Comparison of ENCODE assay signal across 8 cellular contexts in the genomic region with DNA sequence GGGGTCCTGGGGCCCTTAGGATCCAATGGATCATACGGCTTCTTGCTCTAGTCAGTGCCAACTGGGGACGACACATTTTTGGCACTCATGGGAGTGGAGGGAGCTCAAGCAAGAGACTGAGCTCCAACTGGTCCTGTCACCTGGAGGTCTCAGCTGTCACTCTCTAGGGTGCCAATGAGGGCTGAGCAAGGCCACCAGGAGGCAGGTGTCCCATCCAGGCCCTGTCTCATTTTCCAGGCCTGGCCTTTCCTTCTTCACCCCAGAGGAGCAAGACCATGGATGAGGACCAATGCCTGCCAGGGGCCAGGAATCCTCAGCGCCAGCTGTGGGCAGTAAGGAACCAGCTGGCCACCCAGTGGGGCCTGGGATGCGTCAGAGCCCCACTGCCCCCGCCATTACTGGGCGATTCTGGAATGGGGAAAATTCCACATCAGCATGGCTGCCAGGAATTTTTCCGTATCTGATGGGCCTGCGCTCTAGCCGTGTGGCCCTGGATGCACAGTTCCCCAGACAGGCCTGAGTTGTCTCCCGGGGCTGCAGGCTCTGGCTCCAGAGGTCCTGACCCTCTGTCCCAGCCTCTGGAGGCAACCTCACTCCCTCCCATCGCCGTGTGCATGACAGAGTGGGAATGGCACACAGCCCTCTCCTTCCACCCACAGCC. TPM values are rescaled to one million over a fixed set of nuclear protein-coding genes. Genes with fewer than 3 reads are reported as not detected.
A peak's percentile ranks its signal among the peaks of the same experiment; 100 is the strongest.
DNase-seq lines count a peak whose midpoint lies in the region; ATAC-seq and TF ChIP-seq lines count a peak whose summit lies in the region.

No MANE protein-coding gene starts in this region.

- ATAC-seq in HG02678 (IDR thresholded peaks at IDR 0.05; ENCODE audit: unreplicated experiment), result no peak

- H3K27me3 ChIP-seq in Karpas-422 (ENCODE audit: low read length), result no peaks in the 10 kb centered on the region

- no peaks in the 10 kb centered on the region for H3K9me3 ChIP-seq in Karpas-422 (ENCODE audit: low read length)

- H3K4me3 ChIP-seq in fibroblast of villous mesenchyme (ENCODE audit: low read depth, low read length) (peak overlapping the region; percentile 23), Karpas-422 (ENCODE audit: low read length) (no peak overlapping the region)

- DNase-seq in AG08395 (ENCODE audit: low spot score) (peak; percentile 58), NCI-H1930 (lab: John Stamatoyannopoulos, UW) (peak; percentile 7 to 23), fibroblast of villous mesenchyme (ENCODE audit: low read depth) (peak; percentile 90), nucleus accumbens (lab: John Stamatoyannopoulos, UW) (peak in 39 of 56 donors; percentile 29 to 78 (median 62)), NCI-H1694 (lab: John Stamatoyannopoulos, UW) (no peak), OCI-M2 (lab: John Stamatoyannopoulos, UW; ENCODE audit: unreplicated experiment) (no peak), Karpas-422 (no peak)

- H3K79me2 ChIP-seq in Karpas-422 (ENCODE audit: low read length), result no peaks in the 10 kb centered on the region

- no peaks in the 10 kb centered on the region for H3K4me1 ChIP-seq in Karpas-422 (ENCODE audit: low read length)

- H3K4me2 ChIP-seq in Karpas-422 (ENCODE audit: low read depth, low read length, poor library complexity, severe bottlenecking), result no peak overlapping the region

- no peak overlapping the region for H3K9ac ChIP-seq in Karpas-422 (ENCODE audit: low read length)

- no peak overlapping the region for H3K27ac ChIP-seq in Karpas-422 (ENCODE audit: low read length)

- 0 out of 2 replicates have a peak, but pooled peaks cover 21% of the 10 kb centered on the region for H4K20me1 ChIP-seq in Karpas-422 (ENCODE audit: insufficient read depth, low read depth, low read length)

- peaks cover 2% of the 10 kb centered on the region for H3K36me3 ChIP-seq in Karpas-422 (ENCODE audit: insufficient read depth, low read length)

- no peak overlapping the region for H2AFZ ChIP-seq in Karpas-422 (ENCODE audit: low read length)

- no peaks in the 10 kb centered on the region for H3K9me2 ChIP-seq in Karpas-422 (replicated peaks; ENCODE audit: insufficient read depth, low read length)

- TF ChIP-seq CTCF in fibroblast of villous mesenchyme (IDR thresholded peaks at IDR 0.05; ENCODE audit: insufficient read depth, low read depth, low read length), result no peak

RNA-seq across cellular contexts. Expression of a gene that starts 0.7 kb away (rescaled TPM):
- total RNA-seq in fibroblast of villous mesenchyme, result not detected in 2 replicates
- not detected in 2 replicates for total RNA-seq in Karpas-422 (2014; rRNA removed; shearing (Covaris generic); ENCODE audit: low replicate concordance)

RNA-seq across cellular contexts. Expression of a gene that starts 16.6 kb away (rescaled TPM):
- total RNA-seq in fibroblast of villous mesenchyme, result 51.4 and 57.3 TPM in 2 replicates
- total RNA-seq in Karpas-422 (2014; rRNA removed; shearing (Covaris generic); ENCODE audit: low replicate concordance), result 93.6 and 110 TPM in 2 replicates

RNA-seq across cellular contexts. Expression of a gene that starts 28.6 kb away (rescaled TPM):
- total RNA-seq in fibroblast of villous mesenchyme, result under 0.01 TPM in 1 of 2 replicates, not detected in the other
- not detected in 2 replicates for total RNA-seq in Karpas-422 (2014; rRNA removed; shearing (Covaris generic); ENCODE audit: low replicate concordance)

RNA-seq across cellular contexts. Expression of a gene that starts 31.8 kb away (rescaled TPM):
- 3.9 and 7.4 TPM in 2 replicates for total RNA-seq in fibroblast of villous mesenchyme
- 0.18 and 0.93 TPM in 2 replicates for total RNA-seq in Karpas-422 (2014; rRNA removed; shearing (Covaris generic); ENCODE audit: low replicate concordance)

Comparison
In these comparisons a context has a peak if more than half of its experiments do, and no peak if none do; other contexts are left out.
1. DNase-seq: peak in AG08395 (single experiment), NCI-H1930 (2 of 2), fibroblast of villous mesenchyme (single experiment) and nucleus accumbens (39 of 56); none in NCI-H1694 (single experiment), OCI-M2 (single experiment) and Karpas-422 (single experiment).